8 cellular contexts compared by ENCODE assay signal in the genomic region with DNA sequence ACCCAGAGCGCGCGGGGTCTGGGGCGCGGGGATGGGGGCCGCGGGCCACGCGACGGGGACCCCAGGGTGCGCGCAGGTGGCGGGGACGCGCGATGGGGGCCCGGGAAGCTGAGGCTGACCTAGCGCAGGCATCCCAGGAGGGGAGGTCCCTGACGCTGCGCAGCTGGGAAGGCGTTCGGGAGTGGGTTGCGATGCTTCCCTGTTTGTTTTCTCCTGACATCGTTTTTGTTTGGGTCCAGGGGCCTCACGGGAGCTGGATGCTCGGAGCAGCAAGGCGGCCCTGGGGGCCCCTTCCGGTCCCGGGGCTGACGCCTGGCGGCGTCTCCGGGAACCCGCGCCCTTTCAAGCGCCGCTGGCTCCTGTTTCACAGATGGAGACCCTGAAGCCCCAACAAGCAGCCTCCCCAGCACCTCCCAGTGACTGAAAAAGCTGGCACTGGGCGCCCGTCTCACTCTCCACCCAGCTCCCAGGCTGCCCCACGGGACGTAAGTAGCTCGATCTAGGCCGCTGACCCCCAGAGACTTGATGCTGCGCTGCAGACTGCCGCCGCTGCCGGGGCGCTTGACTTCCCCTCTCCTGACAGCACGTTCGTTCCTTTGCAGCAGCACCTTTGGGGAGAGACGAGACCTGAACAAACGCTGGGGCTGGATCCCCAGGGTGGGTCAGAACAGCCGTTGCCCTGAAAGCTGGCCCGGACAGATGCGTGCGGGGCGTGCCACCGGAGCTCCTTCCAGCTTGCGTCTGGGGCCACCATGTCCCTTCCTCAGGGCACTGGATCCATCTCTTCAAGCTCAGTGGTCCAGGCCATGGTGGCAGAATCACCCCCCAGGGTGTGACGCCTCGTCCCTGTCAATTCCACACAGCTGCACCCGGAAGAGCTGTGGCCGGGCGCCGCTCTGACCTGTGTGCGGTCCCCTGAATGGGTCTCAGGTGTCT. TPM values are rescaled to one million over a fixed set of nuclear protein-coding genes. Genes with fewer than 3 reads are reported as not detected.
DNase-seq lines count a peak whose midpoint lies in the region; ATAC-seq and TF ChIP-seq lines count a peak whose summit lies in the region.

No MANE protein-coding gene starts in this region.

- H3K9me3 ChIP-seq in BLaER1 (no peaks in the 10 kb centered on the region), RWPE2 (ENCODE audit: severe bottlenecking) (no peaks in the 10 kb centered on the region), cardiac muscle cell (ENCODE audit: low read depth) (no peaks in the 10 kb centered on the region), prostate gland (no peaks in the 10 kb centered on the region), aorta (ENCODE audit: control insufficient read depth, low read length) (no peaks in the 10 kb centered on the region)

- peak; percentile 41 for TF ChIP-seq CTCF in RWPE2 (IDR thresholded peaks at IDR 0.05; ENCODE audit: poor library complexity, severe bottlenecking)
- TF ChIP-seq CTCF in cardiac muscle cell (IDR thresholded peaks at IDR 0.05; ENCODE audit: low read depth, low read length) = peak; percentile 31
- peak in 1 of 4 experiments; percentile 10 for TF ChIP-seq CTCF in prostate gland (IDR thresholded peaks at IDR 0.05)

- H3K4me3 ChIP-seq in BLaER1 (peak overlapping the region; percentile 76), RWPE2 (ENCODE audit: severe bottlenecking) (peak overlapping the region; percentile 48), cardiac muscle cell (peak overlapping the region; percentile 68), prostate gland (peak overlapping the region; percentile 94 to 95), aorta (ENCODE audit: low read length in 2 of 2) (peak overlapping the region; percentile 57 to 61)

- peak overlapping the region; percentile 72 for H3K9ac ChIP-seq in BLaER1

- no peaks in the 10 kb centered on the region for H3K9me3 Mint-ChIP-seq in activated naive CD4-positive, alpha-beta T cell treated with anti-CD3 and anti-CD28 coated beads, Interleukin-2, amount 10 ng/mL, durations not matched to agents 7 days and 5 days

- CTCF ChIA-PET in activated naive CD4-positive, alpha-beta T cell treated with anti-CD3 and anti-CD28 coated beads, Interleukin-2, amount 10 ng/mL, durations not matched to agents 7 days and 5 days (lab: Charles Lee) = interaction anchor here (0.8 to 1.2 kb wide), 4 partner anchors 8 to 112 kb away, joined by 3 to 4 read pairs (median 3); no protein-coding TSS in a partner anchor

- peak overlapping the region; percentile 78 for H3K4me3 Mint-ChIP-seq in activated naive CD4-positive, alpha-beta T cell treated with anti-CD3 and anti-CD28 coated beads, Interleukin-2, amount 10 ng/mL, durations not matched to agents 7 days and 5 days

- H3K4me1 ChIP-seq in BLaER1 (peaks cover 29% of the 10 kb centered on the region), RWPE2 (ENCODE audit: insufficient read depth, poor library complexity, severe bottlenecking) (no peaks in the 10 kb centered on the region), cardiac muscle cell (ENCODE audit: low read depth) (no peaks in the 10 kb centered on the region), prostate gland (replicated peaks) (no peaks in the 10 kb centered on the region), aorta (ENCODE audit: control insufficient read depth in 1 of 2, insufficient read depth in 2 of 2, low read length in 2 of 2) (no peaks in the 10 kb centered on the region)

- ATAC-seq in GM19043 (IDR thresholded peaks at IDR 0.05; ENCODE audit: low read depth, unreplicated experiment) = peak; percentile 38
- peak; percentile 29 for ATAC-seq in HG03342 (IDR thresholded peaks at IDR 0.05; ENCODE audit: unreplicated experiment)
- peak; percentile 15 for ATAC-seq in RWPE2 (ENCODE audit: low read depth)
- peak; percentile 21 for ATAC-seq in aorta (ENCODE audit: low FRiP score)

- peaks cover 43% of the 10 kb centered on the region for H3K36me3 ChIP-seq in BLaER1
- H3K36me3 ChIP-seq in RWPE2 (ENCODE audit: low read depth) = no peaks in the 10 kb centered on the region
- no peaks in the 10 kb centered on the region for H3K36me3 ChIP-seq in cardiac muscle cell
- peaks cover 0 to 6% of the 10 kb centered on the region in 2 donors for H3K36me3 ChIP-seq in prostate gland
- H3K36me3 ChIP-seq in aorta (ENCODE audit: control insufficient read depth in 1 of 2, insufficient read depth in 2 of 2, low read length in 1 of 2) = no peaks in the 10 kb centered on the region

- H3K4me1 Mint-ChIP-seq in activated naive CD4-positive, alpha-beta T cell treated with anti-CD3 and anti-CD28 coated beads, Interleukin-2, amount 10 ng/mL, durations not matched to agents 7 days and 5 days = peaks cover 14% of the 10 kb centered on the region

- H3K27ac ChIP-seq in BLaER1 (peak overlapping the region; percentile 23), RWPE2 (ENCODE audit: poor library complexity, severe bottlenecking) (peak overlapping the region; percentile 35), cardiac muscle cell (no peak overlapping the region), prostate gland (peak overlapping the region; percentile 65 to 73), aorta (ENCODE audit: low read depth in 1 of 2, low read length in 2 of 2) (no peak overlapping the region)

- H3K36me3 Mint-ChIP-seq in activated naive CD4-positive, alpha-beta T cell treated with anti-CD3 and anti-CD28 coated beads, Interleukin-2, amount 10 ng/mL, durations not matched to agents 7 days and 5 days = peaks cover 9% of the 10 kb centered on the region

- peaks cover 46% of the 10 kb centered on the region for H4K20me1 ChIP-seq in BLaER1

- peak overlapping the region; percentile 93 for H3K4me2 ChIP-seq in BLaER1

- H3K27me3 ChIP-seq in BLaER1 = no peaks in the 10 kb centered on the region
- H3K27me3 ChIP-seq in RWPE2 (ENCODE audit: insufficient read depth, poor library complexity, severe bottlenecking) = no peaks in the 10 kb centered on the region
- no peaks in the 10 kb centered on the region for H3K27me3 ChIP-seq in cardiac muscle cell
- H3K27me3 ChIP-seq in prostate gland (replicated peaks; ENCODE audit: insufficient read depth) = no peaks in the 10 kb centered on the region
- H3K27me3 ChIP-seq in aorta (ENCODE audit: control insufficient read depth in 1 of 2, insufficient read depth in 2 of 2, low read length in 1 of 2) = no peaks in the 10 kb centered on the region

- H3K27ac Mint-ChIP-seq in activated naive CD4-positive, alpha-beta T cell treated with anti-CD3 and anti-CD28 coated beads, Interleukin-2, amount 10 ng/mL, durations not matched to agents 7 days and 5 days = peak overlapping the region; percentile 77

- intact Hi-C loops in prostate gland (cut with DNase I) (loop anchor here (5.0 to 10.0 kb wide), 2 partner anchors 41 to 109 kb away; partner anchors contain the start of genes BRD3 and WDR5), aorta (cut with DNase I) (loop anchor here in 1 of 2 donors (2.0 kb wide), 2 partner anchors 43 to 109 kb away; partner anchors contain the start of gene BRD3)

- no peaks in the 10 kb centered on the region for H3K27me3 Mint-ChIP-seq in activated naive CD4-positive, alpha-beta T cell treated with anti-CD3 and anti-CD28 coated beads, Interleukin-2, amount 10 ng/mL, durations not matched to agents 7 days and 5 days

- no peak for TF ChIP-seq POLR2A in prostate gland (IDR thresholded peaks at IDR 0.05)

- WGBS in prostate gland = 13% methylated on average over 56 of the region's 66 CpGs
- 14 to 15% methylated on average over 60 to 66 of the region's 66 CpGs for WGBS in aorta, 2 donors

- peak; percentile 62 for DNase-seq in RWPE2 (ENCODE audit: low spot score)
- peak; percentile 69 for DNase-seq in activated naive CD4-positive, alpha-beta T cell treated with anti-CD3 and anti-CD28 coated beads, Interleukin-2, amount 10 ng/mL, durations not matched to agents 7 days and 5 days
- peak; percentile 45 to 58 for DNase-seq in cardiac muscle cell (ENCODE audit: low read depth in 1 of 2, low spot score in 1 of 2)
- DNase-seq in prostate gland (ENCODE audit: low spot score) = no peak
- peak in 1 of 2 donors; percentile 70 for DNase-seq in aorta

RNA-seq across cellular contexts. Expression of gene BRD3OS, which starts 0.6 kb away (rescaled TPM):
- total RNA-seq in cardiac muscle cell = 18.6 and 26.8 TPM in 2 replicates
- 32.3 and 40.4 TPM in 2 replicates for polyA plus RNA-seq in cardiac muscle cell
- 10 to 100 TPM; 16.2 to 30.1 TPM for total RNA-seq in prostate gland
- total RNA-seq in aorta = 10 to 100 TPM in 1 of 2 donors, 1 to 10 TPM in 1; 8.3 to 17.3 TPM
- 10 to 100 TPM in 1 of 2 donors, 1 to 10 TPM in 1; 5.8 to 13.8 TPM for polyA plus RNA-seq in aorta

RNA-seq across cellular contexts. Expression of gene VAV2, which starts 33.8 kb away (rescaled TPM):
- total RNA-seq in cardiac muscle cell (6.7 and 10.8 TPM in 2 replicates), prostate gland (10 to 100 TPM; 13.5 to 19.5 TPM), aorta (10 to 100 TPM; 12.0 to 25.4 TPM)
- polyA plus RNA-seq in cardiac muscle cell (15.3 and 18.3 TPM in 2 replicates), aorta (10 to 100 TPM in 1 of 2 donors, 1 to 10 TPM in 1; 9.0 to 11.6 TPM)

RNA-seq across cellular contexts. Expression of gene BRD3, which starts 42.0 kb away (rescaled TPM):
- total RNA-seq in cardiac muscle cell = 27.0 and 42.6 TPM in 2 replicates
- 43.2 and 44.9 TPM in 2 replicates for polyA plus RNA-seq in cardiac muscle cell
- total RNA-seq in prostate gland = 10 to 100 TPM; 31.8 to 44.3 TPM
- 10 to 100 TPM; 24.4 to 38.0 TPM for total RNA-seq in aorta
- 10 to 100 TPM in 1 of 2 donors, 1 to 10 TPM in 1; 6.6 to 14.5 TPM for polyA plus RNA-seq in aorta

Comparison
In these comparisons a context has a peak if more than half of its experiments do, and no peak if none do; other contexts are left out.
1. H3K27ac ChIP-seq: peak in BLaER1 (single experiment), RWPE2 (single experiment) and prostate gland (2 of 2); none in cardiac muscle cell (single experiment) and aorta (0 of 2).
2. Peak in every context shown above with its lines, with median percentiles within 50 percentile points of each other: H3K4me3 ChIP-seq and ATAC-seq.